ENCODE assay signal across 24 cellular contexts in genomic region chr4:188680004-188680666, GRCh38.
"Had no signal": no experiment of that assay in that cellular context is flagged by ENCODE, and none has a peak within 500 bp of the region (broad histone marks: within the 10 kb centered on the region; RNA-seq: fewer than 3 reads in every experiment).

No MANE protein-coding gene starts in this region.

- ATAC-seq: left lobe of liver; naive thymus-derived CD8-positive, alpha-beta T cell; sciatic nerve; stimulated activated memory B cell treated with anti-CD40 and anti-IgM and Interleukin-4, amounts not matched to agents 10 μg/mL and 1 μg/mL and 100 μg/mL, for 72 hours had no signal

- H3K27me3 ChIP-seq: stomach, suprapubic skin, tibial nerve had no signal

- H3K4me1 Mint-ChIP-seq: activated naive CD8-positive, alpha-beta T cell treated with anti-CD3 and anti-CD28 coated beads for 36 hours; mesothelial cell of epicardium; naive thymus-derived CD8-positive, alpha-beta T cell; stimulated activated memory B cell treated with anti-CD40 and anti-IgM and Interleukin-4, amounts not matched to agents 10 μg/mL and 1 μg/mL and 100 μg/mL, for 72 hours had no signal

- H3K4me3 Mint-ChIP-seq: activated naive CD8-positive, alpha-beta T cell treated with anti-CD3 and anti-CD28 coated beads for 36 hours; activated T-cell treated with anti-CD3 and anti-CD28 coated beads, Interleukin-2, amount 50 U/mL, for 24 hours; mesothelial cell of epicardium; naive thymus-derived CD8-positive, alpha-beta T cell; stimulated activated memory B cell treated with anti-CD40 and anti-IgM and Interleukin-4, amounts not matched to agents 10 μg/mL and 1 μg/mL and 100 μg/mL, for 72 hours had no signal

- H3K36me3 ChIP-seq: stomach, suprapubic skin, tibial nerve, WERI-Rb-1 had no signal

- H3K9me3 ChIP-seq: suprapubic skin had no signal

- H3K27me3 Mint-ChIP-seq: activated naive CD8-positive, alpha-beta T cell treated with anti-CD3 and anti-CD28 coated beads for 36 hours; activated T-cell treated with anti-CD3 and anti-CD28 coated beads, Interleukin-2, amount 50 U/mL, for 24 hours; naive thymus-derived CD8-positive, alpha-beta T cell; stimulated activated memory B cell treated with anti-CD40 and anti-IgM and Interleukin-4, amounts not matched to agents 10 μg/mL and 1 μg/mL and 100 μg/mL, for 72 hours had no signal

- H3K27ac ChIP-seq: stomach, suprapubic skin, tibial nerve, WERI-Rb-1 had no signal

- H3K36me3 Mint-ChIP-seq: activated naive CD8-positive, alpha-beta T cell treated with anti-CD3 and anti-CD28 coated beads for 36 hours; mesothelial cell of epicardium; stimulated activated memory B cell treated with anti-CD40 and anti-IgM and Interleukin-4, amounts not matched to agents 10 μg/mL and 1 μg/mL and 100 μg/mL, for 72 hours had no signal

- FAIRE-seq: astrocyte, small intestine, TTC549, urothelium cell line had no signal

- H3K27ac Mint-ChIP-seq: activated naive CD8-positive, alpha-beta T cell treated with anti-CD3 and anti-CD28 coated beads for 36 hours; activated T-cell treated with anti-CD3 and anti-CD28 coated beads, Interleukin-2, amount 50 U/mL, for 24 hours; activated T-helper 2 cell treated with anti-CD3 and anti-CD28 coated beads, Interferon-gamma antibody, Interleukin-2, Interleukin-4, amounts not matched to agents 10 μg/mL and 5 μg/mL and 100 μg/mL, durations not matched to agents 14 hours and 24 hours and 36 hours; mesothelial cell of epicardium; naive thymus-derived CD8-positive, alpha-beta T cell; stimulated activated memory B cell treated with anti-CD40 and anti-IgM and Interleukin-4, amounts not matched to agents 10 μg/mL and 1 μg/mL and 100 μg/mL, for 72 hours had no signal

- H3K4me3 ChIP-seq: lung, stomach, suprapubic skin, tibial nerve had no signal

- DNase-seq: activated CD4-positive, alpha-beta T cell treated with anti-CD3 and anti-CD28 coated beads for 1 hour; activated CD4-positive, alpha-beta T cell treated with anti-CD3 and anti-CD28 coated beads, Interleukin-2, amount 50 U/mL, for 1 hour; activated naive CD4-positive, alpha-beta T cell; activated naive CD8-positive, alpha-beta T cell treated with anti-CD3 and anti-CD28 coated beads for 36 hours; activated T-cell treated with anti-CD3 and anti-CD28 coated beads, Interleukin-2, amount 50 U/mL, for 24 hours; central memory CD4-positive, alpha-beta T cell; effector memory CD4-positive, alpha-beta T cell; foreskin melanocyte; naive thymus-derived CD8-positive, alpha-beta T cell; small intestine; stimulated activated CD4-positive, alpha-beta T cell treated with anti-CD3 and anti-CD28 coated beads, Interleukin-15, amount 100 ng/mL, for 24 hours; stomach; WERI-Rb-1 had no signal

- H3K4me1 ChIP-seq: stomach, suprapubic skin, tibial nerve had no signal
